Comparison of ENCODE assay signal across 17 cellular contexts in the genomic region with DNA sequence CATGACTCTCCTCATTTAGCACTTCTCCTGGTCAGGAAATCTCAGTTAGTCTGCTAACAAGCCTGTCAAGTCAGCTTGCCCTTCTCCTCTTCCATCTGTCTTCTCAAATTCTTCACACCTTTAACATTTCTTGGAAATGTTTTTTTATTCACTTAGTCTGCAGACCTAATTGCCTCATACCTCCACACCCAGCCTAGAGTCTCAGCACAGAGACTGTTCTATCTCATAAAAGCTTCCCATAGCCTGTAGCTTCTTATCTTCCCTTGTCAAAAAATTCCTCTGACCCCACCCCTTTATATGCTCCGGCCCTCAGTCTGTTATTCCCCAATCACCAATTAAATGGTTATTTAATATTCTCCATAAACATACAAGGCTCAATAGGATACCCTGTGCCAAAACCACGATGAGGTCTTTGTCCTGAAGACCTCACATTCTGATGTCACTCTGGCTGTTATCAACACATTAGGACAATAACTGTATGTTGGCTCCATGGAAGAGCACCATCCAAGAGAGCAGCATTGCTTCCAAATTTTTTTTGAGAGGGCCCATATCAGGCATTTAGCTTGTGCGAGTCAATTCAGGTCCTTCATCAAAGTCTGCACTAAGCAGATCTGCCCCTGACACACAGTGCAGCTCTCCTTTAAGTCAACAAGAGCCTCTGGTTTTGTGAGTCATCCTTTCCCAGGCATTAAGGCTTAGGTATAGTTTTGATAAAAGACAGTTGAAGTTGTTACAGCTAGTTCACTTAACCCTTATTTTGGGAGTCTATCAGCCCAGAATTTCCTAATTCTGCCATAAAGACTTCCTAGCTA.
DNase-seq lines count a peak whose midpoint lies in the region; ATAC-seq, FAIRE-seq and TF ChIP-seq lines count a peak whose summit lies in the region.
"Had no signal": no experiment of that assay in that cellular context is flagged by ENCODE, and none has a peak within 500 bp of the region (broad histone marks: within the 10 kb centered on the region; RNA-seq: fewer than 3 reads in every experiment).

No MANE protein-coding gene starts in this region.

- no peaks in the 10 kb centered on the region for H3K36me3 Mint-ChIP-seq in naive thymus-derived CD8-positive, alpha-beta T cell
- H3K36me3 Mint-ChIP-seq: CD14-positive monocyte had no signal

- WGBS in A549 (ENCODE audit: missing lambda C conversion rate) = 33% methylated on average over 3 of the region's 3 CpGs

- H3K27ac Mint-ChIP-seq in naive thymus-derived CD8-positive, alpha-beta T cell = no peak overlapping the region
- H3K27ac Mint-ChIP-seq: activated CD4-positive, alpha-beta T cell treated with anti-CD3 and anti-CD28 coated beads, Interleukin-2, amount 10 ng/mL, durations not matched to agents 24 days and 14 days; CD14-positive monocyte had no signal

- no peak overlapping the region for H3K4me3 Mint-ChIP-seq in naive thymus-derived CD8-positive, alpha-beta T cell
- H3K4me3 Mint-ChIP-seq: activated CD4-positive, alpha-beta T cell treated with anti-CD3 and anti-CD28 coated beads, Interleukin-2, amount 10 ng/mL, durations not matched to agents 24 days and 14 days; CD14-positive monocyte had no signal

- H3K4me3 ChIP-seq in A549 (no peak overlapping the region), HEK293 (ENCODE audit: low read depth, low read length) (no peak overlapping the region)
- H3K4me3 ChIP-seq: colonic mucosa, left lung had no signal

- peaks cover 1 to 13% (median 2%) of the 10 kb centered on the region in 5 donors for H3K27me3 Mint-ChIP-seq in naive thymus-derived CD8-positive, alpha-beta T cell
- H3K27me3 Mint-ChIP-seq: activated CD4-positive, alpha-beta T cell treated with anti-CD3 and anti-CD28 coated beads, Interleukin-2, amount 10 ng/mL, durations not matched to agents 24 days and 14 days had no signal

- no peak for TF ChIP-seq CTCF in A549 (IDR thresholded peaks at IDR 0.05)
- no peak for TF ChIP-seq CTCF in HEK293 (tag by site-specific recombination; IDR thresholded peaks at IDR 0.05)

- no peak for TF ChIP-seq EP300 in A549 (IDR thresholded peaks at IDR 0.05)

- POLR2A ChIA-PET in A549 (lab: Yijun Ruan, JAX) (no interaction called here), HEK293 (lab: Yijun Ruan, JAX) (no interaction called here)
- POLR2A ChIA-PET in naive thymus-derived CD8-positive, alpha-beta T cell (lab: Charles Lee) = no interaction called here

- no peaks in the 10 kb centered on the region for H3K4me1 Mint-ChIP-seq in naive thymus-derived CD8-positive, alpha-beta T cell
- H3K4me1 Mint-ChIP-seq: activated CD4-positive, alpha-beta T cell treated with anti-CD3 and anti-CD28 coated beads, Interleukin-2, amount 10 ng/mL, durations not matched to agents 24 days and 14 days; CD14-positive monocyte had no signal

- FAIRE-seq in A549 (lab: Jason Lieb, UNC) = no peak
- FAIRE-seq: endometrium had no signal

- CTCF ChIA-PET in A549 (lab: Yijun Ruan, JAX) (interaction anchor here (1.6 kb wide), 1 partner anchor 14 kb away, joined by 3 read pairs; no protein-coding TSS in a partner anchor), HEK293 (lab: Yijun Ruan, JAX) (no interaction called here)

- no peak overlapping the region for H3K27ac ChIP-seq in A549
- no peak overlapping the region for H3K27ac ChIP-seq in HEK293 (ENCODE audit: extremely low read depth, low read depth, low read length)
- H3K27ac ChIP-seq: colonic mucosa, left lung had no signal

- ATAC-seq in A549 = peak in 1 of 2 experiments; percentile 79; a peak in 3 of 6 replicates
- ATAC-seq in naive thymus-derived CD8-positive, alpha-beta T cell = no peak
- ATAC-seq: left lung had no signal

- H3K36me3 ChIP-seq in HEK293 (ENCODE audit: control insufficient read depth in 2 of 2, insufficient read depth in 1 of 2, low read length in 2 of 2) = no peaks in the 10 kb centered on the region
- H3K36me3 ChIP-seq: colonic mucosa, left lung had no signal

- TF ChIP-seq RAD21 in A549 (conservative IDR thresholded peaks at IDR 0.05 in 1 of 2, IDR thresholded peaks at IDR 0.05 in 1 of 2) = no peak

- no peak for TF ChIP-seq POLR2A in A549 (IDR thresholded peaks at IDR 0.05; ENCODE audit: low read length)

- H3K9me3 Mint-ChIP-seq in naive thymus-derived CD8-positive, alpha-beta T cell = peaks cover 0 to 3% (median 0%) of the 10 kb centered on the region in 9 donors
- H3K9me3 Mint-ChIP-seq: activated CD4-positive, alpha-beta T cell treated with anti-CD3 and anti-CD28 coated beads, Interleukin-2, amount 10 ng/mL, durations not matched to agents 24 days and 14 days had no signal

- H3K9me3 ChIP-seq in A549 (no peaks in the 10 kb centered on the region), HEK293 (ENCODE audit: control insufficient read depth, insufficient read depth, low read depth, low read length) (no peaks in the 10 kb centered on the region)
- H3K9me3 ChIP-seq: colonic mucosa, left lung had no signal

- peaks cover 11% of the 10 kb centered on the region; the same call in 1 of the 3 replicates for H3K4me1 ChIP-seq in A549
- H3K4me1 ChIP-seq in HEK293 (ENCODE audit: control insufficient read depth, insufficient read depth, low read length) = peaks cover 11% of the 10 kb centered on the region; the same call in 1 of the 2 replicates
- H3K4me1 ChIP-seq: colonic mucosa, left lung had no signal

- DNase-seq in A549 (ENCODE audit: low read depth in 1 of 2, low spot score in 1 of 2) (peak in 1 of 2 experiments; percentile 30), brain pericyte (ENCODE audit: low read depth, low spot score) (peak; percentile 24), glomerular visceral epithelial cell (ENCODE audit: extremely low spot score) (peak; percentile 12), SKM-1 treated with dmso at 0.1 percent for 144 hours (lab: John Stamatoyannopoulos, UW; ENCODE audit: unreplicated experiment) (no peak), NCI-H1048 (lab: John Stamatoyannopoulos, UW) (no peak)
- DNase-seq in activated CD8-positive, alpha-beta memory T cell treated with anti-CD3 and anti-CD28 coated beads, Interleukin-2, amount 50 U/mL, for 4 hours = no peak
- no peak for DNase-seq in naive thymus-derived CD8-positive, alpha-beta T cell
- DNase-seq: activated CD4-positive, alpha-beta T cell treated with anti-CD3 and anti-CD28 coated beads, Interleukin-2, amount 10 ng/mL, durations not matched to agents 24 days and 14 days; activated gamma-delta T cell treated with Interleukin-2 at 50 U/mL for 16 hours; colonic mucosa; left lung; NCI-H1417; NCI-H526 treated with DMSO at 0.1 percent for 48 hours; stimulated activated CD4-positive, alpha-beta T cell treated with anti-CD3 and anti-CD28 coated beads, Interleukin-15, amount 100 ng/mL, for 24 hours had no signal

- H3K4me2 ChIP-seq in A549 = peak overlapping the region; percentile 40; the same call in 2 of the 3 replicates

TF ChIP-seq in A549, 52 proteins besides CTCF, POLR2A, EP300 and RAD21 (continues in another document):
- no peak for TF ChIP-seq ZC3H11A (IDR thresholded peaks at IDR 0.05)
- TF ChIP-seq, protein P1, sequence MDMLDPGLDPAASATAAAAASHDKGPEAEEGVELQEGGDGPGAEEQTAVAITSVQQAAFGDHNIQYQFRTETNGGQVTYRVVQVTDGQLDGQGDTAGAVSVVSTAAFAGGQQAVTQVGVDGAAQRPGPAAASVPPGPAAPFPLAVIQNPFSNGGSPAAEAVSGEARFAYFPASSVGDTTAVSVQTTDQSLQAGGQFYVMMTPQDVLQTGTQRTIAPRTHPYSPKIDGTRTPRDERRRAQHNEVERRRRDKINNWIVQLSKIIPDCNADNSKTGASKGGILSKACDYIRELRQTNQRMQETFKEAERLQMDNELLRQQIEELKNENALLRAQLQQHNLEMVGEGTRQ (IDR thresholded peaks at IDR 0.05) = no peak
- no peak for TF ChIP-seq TP53 (CRISPR knock-in tag; IDR thresholded peaks at IDR 0.05)
- no peak for TF ChIP-seq CHD2 (IDR thresholded peaks at IDR 0.05; ENCODE audit: low read length, partially characterized antibody)
- no peak for TF ChIP-seq ZSCAN20 (CRISPR knock-in tag; IDR thresholded peaks at IDR 0.05)
- no peak for TF ChIP-seq HEYL (CRISPR knock-in tag; IDR thresholded peaks at IDR 0.05)
- no peak for TF ChIP-seq ESRRA (IDR thresholded peaks at IDR 0.05; ENCODE audit: borderline replicate concordance, low read length)
- TF ChIP-seq TFCP2L1 (CRISPR knock-in tag; IDR thresholded peaks at IDR 0.05) = no peak
- TF ChIP-seq CEBPB (IDR thresholded peaks at IDR 0.05) = no peak
- TF ChIP-seq MYC (IDR thresholded peaks at IDR 0.05; ENCODE audit: borderline replicate concordance, low read length) = no peak
- no peak for TF ChIP-seq FOSB (CRISPR knock-in tag; IDR thresholded peaks at IDR 0.05)
- TF ChIP-seq NR3C1 (IDR thresholded peaks at IDR 0.05) = no peak
- no peak for TF ChIP-seq NPAS2 (CRISPR knock-in tag; IDR thresholded peaks at IDR 0.05; ENCODE audit: borderline replicate concordance)
- TF ChIP-seq POLR2AphosphoS2 (conservative IDR thresholded peaks at IDR 0.05; ENCODE audit: low read length) = no peak
- no peak for TF ChIP-seq MAFK (IDR thresholded peaks at IDR 0.05; ENCODE audit: partially characterized antibody)

TF ChIP-seq in HEK293, 187 proteins besides CTCF, POLR2A, EP300 and RAD21 (continues in another document):
- TF ChIP-seq KLF10 (tag by site-specific recombination; IDR thresholded peaks at IDR 0.05) (peak; percentile 32; the same call in 1 of the 2 replicates), KLF16 (tag by site-specific recombination; IDR thresholded peaks at IDR 0.05) (0 out of 2 replicates have a peak, but pooled peaks have one; percentile 23), MEIS1 (CRISPR knock-in tag; IDR thresholded peaks at IDR 0.05; ENCODE audit: borderline replicate concordance) (no peak), KLF8 (tag by site-specific recombination; IDR thresholded peaks at IDR 0.05) (peak; percentile 41; the same call in 1 of the 2 replicates), ZBTB8A (tag by site-specific recombination; IDR thresholded peaks at IDR 0.05) (no peak), ZNF629 (tag by site-specific recombination; IDR thresholded peaks at IDR 0.05) (peak; percentile 80)

Comparison
In these comparisons a context has a peak if more than half of its experiments do, and no peak if none do; other contexts are left out.
1. DNase-seq: peak in brain pericyte (single experiment) and glomerular visceral epithelial cell (single experiment); none in SKM-1 treated with dmso at 0.1 percent for 144 hours (single experiment), NCI-H1048 (single experiment), activated CD8-positive, alpha-beta memory T cell treated with anti-CD3 and anti-CD28 coated beads, Interleukin-2, amount 50 U/mL, for 4 hours (single experiment) and naive thymus-derived CD8-positive, alpha-beta T cell (0 of 10).